In genomic region chr15:80660114-80660513, GRCh38 we compare ENCODE assay signal across 9 cellular contexts. TPM values are rescaled to one million over a fixed set of nuclear protein-coding genes. Genes with fewer than 3 reads are reported as not detected.
DNase-seq lines count a peak whose midpoint lies in the region; ATAC-seq and TF ChIP-seq lines count a peak whose summit lies in the region.
"Had no signal": no experiment of that assay in that cellular context is flagged by ENCODE, and none has a peak within 500 bp of the region (broad histone marks: within the 10 kb centered on the region; RNA-seq: fewer than 3 reads in every experiment).

No MANE protein-coding gene starts in this region.

- peak; percentile 61 to 63 for DNase-seq in Caco-2
- peak; percentile 47 for DNase-seq in NCI-H2227 (lab: John Stamatoyannopoulos, UW; ENCODE audit: unreplicated experiment)
- DNase-seq in endodermal cell: peak; percentile 79
- no peak for DNase-seq in NCI-H2029 treated with DMSO at 0.1 percent for 48 hours (lab: John Stamatoyannopoulos, UW)
- no peak for DNase-seq in activated CD4-positive, alpha-beta T cell treated with anti-CD3 and anti-CD28 coated beads, Interleukin-2, amount 50 U/mL, for 48 hours
- DNase-seq in KG1 (lab: John Stamatoyannopoulos, UW): no peak

- peaks cover 10% of the 10 kb centered on the region for H3K4me1 ChIP-seq in Caco-2
- peaks cover 5% of the 10 kb centered on the region for H3K4me1 ChIP-seq in endodermal cell (ENCODE audit: control insufficient read depth, insufficient read depth, low read length)

- H3K4me1 Mint-ChIP-seq in Caco-2 (ENCODE audit: low read depth, unreplicated experiment) (peaks cover 6% of the 10 kb centered on the region), endodermal cell (peaks cover 5% of the 10 kb centered on the region), nephron (no peaks in the 10 kb centered on the region)

- H3K36me3 ChIP-seq in Caco-2 (ENCODE audit: control insufficient read depth, insufficient read depth, low read length) (no peaks in the 10 kb centered on the region), endodermal cell (ENCODE audit: control insufficient read depth, insufficient read depth, low read length) (no peaks in the 10 kb centered on the region)

- ATAC-seq in activated CD4-positive, CD25-positive, alpha-beta regulatory T cell treated with anti-CD3 and anti-CD28 coated beads, Interleukin-2, amount 50 U/mL, for 24 hours: no peak

- H3K27me3 Mint-ChIP-seq in Caco-2 (ENCODE audit: insufficient read depth, unreplicated experiment) (no peaks in the 10 kb centered on the region), endodermal cell (ENCODE audit: insufficient read depth) (no peaks in the 10 kb centered on the region), nephron (ENCODE audit: low read depth) (no peaks in the 10 kb centered on the region)
- H3K27me3 Mint-ChIP-seq: dendritic cell treated with granulocyte-macrophage colony-stimulating factor and Interleukin-4, amounts not matched to agents 40 ng/mL and 50 ng/mL, for 4 days had no signal

- H3K27me3 ChIP-seq in Caco-2 (replicated peaks; ENCODE audit: control insufficient read depth, insufficient read depth, low read length): no peaks in the 10 kb centered on the region
- H3K27me3 ChIP-seq in endodermal cell (ENCODE audit: control insufficient read depth, insufficient read depth, low read length, poor library complexity, severe bottlenecking): no peaks in the 10 kb centered on the region

- BruUV-seq in Caco-2 (replicated peaks; lab: Mats Ljungman, UMichigan): no TSS peak

- H3K4me3 Mint-ChIP-seq in Caco-2 (ENCODE audit: unreplicated experiment) (no peak overlapping the region), endodermal cell (no peak overlapping the region), nephron (no peak overlapping the region)
- H3K4me3 Mint-ChIP-seq: dendritic cell treated with granulocyte-macrophage colony-stimulating factor and Interleukin-4, amounts not matched to agents 40 ng/mL and 50 ng/mL, for 4 days had no signal

- H3K27ac ChIP-seq in endodermal cell (ENCODE audit: low read depth, low read length): no peak overlapping the region

- H3K9ac ChIP-seq in endodermal cell (ENCODE audit: extremely low read depth, low read length, poor library complexity, severe bottlenecking): no peak overlapping the region

- H3K9me3 ChIP-seq in Caco-2 (no peaks in the 10 kb centered on the region), endodermal cell (ENCODE audit: control insufficient read depth, low read length) (no peaks in the 10 kb centered on the region)

- no peaks in the 10 kb centered on the region for H3K36me3 Mint-ChIP-seq in Caco-2 (ENCODE audit: insufficient read depth, unreplicated experiment)
- no peaks in the 10 kb centered on the region for H3K36me3 Mint-ChIP-seq in endodermal cell (ENCODE audit: low read depth)
- H3K36me3 Mint-ChIP-seq in nephron (ENCODE audit: low read depth): no peaks in the 10 kb centered on the region

- H3K27ac Mint-ChIP-seq in Caco-2 (ENCODE audit: unreplicated experiment): no peak overlapping the region
- no peak overlapping the region for H3K27ac Mint-ChIP-seq in endodermal cell
- no peak overlapping the region for H3K27ac Mint-ChIP-seq in nephron
- H3K27ac Mint-ChIP-seq: dendritic cell treated with granulocyte-macrophage colony-stimulating factor and Interleukin-4, amounts not matched to agents 40 ng/mL and 50 ng/mL, for 4 days had no signal

- TF ChIP-seq CTCF in Caco-2 (IDR thresholded peaks at IDR 0.05; ENCODE audit: insufficient read depth in 1 of 2, low read depth in 1 of 2, low read length in 1 of 2, severe bottlenecking in 1 of 2, unreplicated experiment in 1 of 2) (peak; percentile 59 to 68), endodermal cell (conservative IDR thresholded peaks at IDR 0.05) (peak; percentile 77), nephron (IDR thresholded peaks at IDR 0.05; ENCODE audit: unreplicated experiment in 3 of 3) (peak; percentile 35 to 76 (median 50))

- intact Hi-C loops in Caco-2 (cut with micrococcal nuclease; ENCODE audit: unreplicated experiment): loop anchor here (1.0 to 2.0 kb wide), 5 partner anchors 37 to 310 kb away; no protein-coding TSS in a partner anchor

- H3K4me3 ChIP-seq in Caco-2 (ENCODE audit: low read depth, low read length) (no peak overlapping the region), endodermal cell (ENCODE audit: low read length) (no peak overlapping the region)

- H3K9me3 Mint-ChIP-seq in Caco-2 (ENCODE audit: unreplicated experiment) (no peaks in the 10 kb centered on the region), endodermal cell (no peaks in the 10 kb centered on the region), nephron (peaks cover 1% of the 10 kb centered on the region)
- H3K9me3 Mint-ChIP-seq: dendritic cell treated with granulocyte-macrophage colony-stimulating factor and Interleukin-4, amounts not matched to agents 40 ng/mL and 50 ng/mL, for 4 days had no signal

- CTCF ChIA-PET in Caco-2 (lab: Charles Lee): interaction anchor here (0.6 to 4.2 kb wide), 15 partner anchors 9 to 310 kb away, joined by 3 to 84 read pairs (median 4); partner anchors contain the start of genes ABHD17C and CEMIP

- POLR2A ChIA-PET in Caco-2 (lab: Charles Lee): no interaction called here

RNA-seq across cellular contexts. Expression of gene ABHD17C, which starts 35.0 kb away (rescaled TPM):
- 19.2 and 25.0 TPM in 2 replicates for total RNA-seq in Caco-2 (2022)
- 10 to 100 TPM; 20.9 to 21.5 TPM for total RNA-seq in endodermal cell
- polyA plus RNA-seq in endodermal cell (2013, experiment 1 of 2): 28.1 TPM
- polyA plus RNA-seq in endodermal cell (2013, experiment 2 of 2): 23.6 TPM

Comparison
In these comparisons a context has a peak if more than half of its experiments do, and no peak if none do; other contexts are left out.
1. DNase-seq: peak in Caco-2 (2 of 2), NCI-H2227 (single experiment) and endodermal cell (single experiment); none in NCI-H2029 treated with DMSO at 0.1 percent for 48 hours (single experiment), activated CD4-positive, alpha-beta T cell treated with anti-CD3 and anti-CD28 coated beads, Interleukin-2, amount 50 U/mL, for 48 hours (0 of 2) and KG1 (single experiment).
2. Peak in every context shown above with its lines, with median percentiles within 50 percentile points of each other: CTCF ChIP-seq.